Comparison of ENCODE assay signal across 8 cellular contexts in the genomic region with DNA sequence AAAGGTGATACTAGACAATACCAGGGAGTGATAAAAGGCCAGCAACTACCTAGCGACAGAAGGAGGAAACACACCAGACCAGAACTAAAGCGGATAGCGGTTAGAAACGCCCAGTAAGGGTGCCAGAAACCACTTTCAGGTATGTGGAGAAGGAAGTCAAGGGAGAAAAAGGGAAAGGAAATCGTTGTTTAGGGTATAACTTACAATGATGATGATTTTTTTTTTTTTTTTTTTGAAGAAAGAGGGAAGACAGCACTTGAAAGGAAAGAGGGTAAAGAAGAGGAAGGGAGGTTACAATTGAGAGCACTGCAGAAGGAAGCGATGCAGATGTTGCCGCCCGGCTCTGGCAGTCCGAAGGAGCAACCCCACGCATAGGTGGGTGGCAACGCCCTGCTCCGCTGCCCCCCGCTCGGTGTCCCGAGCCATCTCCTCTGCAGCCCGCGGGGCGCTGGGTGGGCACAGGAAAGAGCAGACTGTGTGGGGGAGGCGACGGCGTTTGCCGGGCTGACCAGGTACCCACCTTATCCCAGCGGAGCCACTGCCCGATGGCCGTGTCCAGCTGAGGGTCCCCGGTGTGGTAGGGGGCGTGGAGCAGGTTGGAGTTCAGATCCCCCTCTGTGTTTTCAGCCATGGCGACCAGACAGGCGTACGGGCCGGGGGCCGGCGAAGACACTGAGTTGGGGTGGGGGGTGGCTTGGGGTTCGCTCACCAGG. TPM values are rescaled to one million over a fixed set of nuclear protein-coding genes. Genes with fewer than 3 reads are reported as not detected.
DNase-seq lines count a peak whose midpoint lies in the region; ATAC-seq and TF ChIP-seq lines count a peak whose summit lies in the region.

No MANE protein-coding gene starts in this region.

- ATAC-seq in HG03039 (IDR thresholded peaks at IDR 0.05; ENCODE audit: unreplicated experiment), result peak; percentile 2

- TF ChIP-seq CTCF in tibial artery (IDR thresholded peaks at IDR 0.05), result no peak

- intact Hi-C loops in tibial artery (cut with DNase I; ENCODE audit: low total_unique reads), result no loop called here

- peaks cover 0 to 6% of the 10 kb centered on the region in 2 donors for H3K4me1 ChIP-seq in muscle layer of duodenum (ENCODE audit: control insufficient read depth in 1 of 2, insufficient read depth in 2 of 2, low read length in 2 of 2)
- H3K4me1 ChIP-seq in tibial artery, result peaks cover 0 to 6% (median 4%) of the 10 kb centered on the region in 4 donors

- in situ Hi-C loops in G401 (cut with HindIII; ENCODE audit: low sequenced_read_pairs), result no loop called here

- no peaks in the 10 kb centered on the region for H3K9me3 ChIP-seq in muscle layer of duodenum (ENCODE audit: control insufficient read depth in 1 of 2, low read length in 2 of 2)
- no peaks in the 10 kb centered on the region for H3K9me3 ChIP-seq in tibial artery

- no peaks in the 10 kb centered on the region for H3K27me3 ChIP-seq in muscle layer of duodenum (ENCODE audit: low read depth, low read length)
- no peaks in the 10 kb centered on the region for H3K27me3 ChIP-seq in tibial artery

- H3K27ac ChIP-seq in epithelial cell of prostate, result no peak overlapping the region
- H3K27ac ChIP-seq in muscle layer of duodenum (ENCODE audit: low read length), result no peak overlapping the region
- H3K27ac ChIP-seq in tibial artery, result peak overlapping the region; percentile 88 to 90

- H3K4me3 ChIP-seq in muscle layer of duodenum (ENCODE audit: low read depth in 1 of 2, low read length in 2 of 2) (peak overlapping the region; percentile 84 to 90), tibial artery (peak overlapping the region; percentile 75 to 99)

- DNase-seq in G401 (ENCODE audit: low spot score) (peak; percentile 74), NCI-H526 (lab: John Stamatoyannopoulos, UW) (peak; percentile 75 to 76), epithelial cell of prostate (ENCODE audit: low read depth, low spot score) (peak; percentile 6), tibial artery (peak in 1 of 2 donors; percentile 23), amniotic stem cell (lab: John Stamatoyannopoulos, UW) (no peak)
- peak; percentile 29 to 33 for DNase-seq in activated CD4-positive, alpha-beta T cell treated with anti-CD3 and anti-CD28 coated beads for 4 hours

- no peaks in the 10 kb centered on the region for H3K36me3 ChIP-seq in muscle layer of duodenum (ENCODE audit: control insufficient read depth in 1 of 2, insufficient read depth in 2 of 2, low read length in 2 of 2)
- H3K36me3 ChIP-seq in tibial artery, result no peaks in the 10 kb centered on the region

RNA-seq across cellular contexts. Expression of gene PGM2L1, which starts 0.5 kb away (rescaled TPM):
- total RNA-seq in G401 (2014; rRNA removed; shearing (Covaris generic)), result 6.2 and 9.5 TPM in 2 replicates

Comparison
In these comparisons a context has a peak if more than half of its experiments do, and no peak if none do; other contexts are left out.
1. H3K27ac ChIP-seq: peak in tibial artery (2 of 2); none in epithelial cell of prostate (single experiment) and muscle layer of duodenum (single experiment).